In genomic region chr2:132595186-132595585, GRCh38 we compare ENCODE assay signal across 30 cellular contexts.
"Had no signal": no experiment of that assay in that cellular context is flagged by ENCODE, and none has a peak within 500 bp of the region (broad histone marks: within the 10 kb centered on the region; RNA-seq: fewer than 3 reads in every experiment).

No MANE protein-coding gene starts in this region.

- H3K27ac ChIP-seq: adrenal gland, body of pancreas, cardiac muscle cell, VCaP had no signal

- ATAC-seq: activated CD8-positive, alpha-beta T cell treated with anti-CD3 and anti-CD28 coated beads for 36 hours; activated naive CD4-positive, alpha-beta T cell treated with anti-CD3 and anti-CD28 coated beads, Interleukin-2, amount 50 U/mL, for 72 hours; activated T-cell treated with anti-CD3 and anti-CD28 coated beads, Interleukin-2, amount 50 U/mL, for 4 hours; activated T-cell treated with anti-CD3 and anti-CD28 coated beads, Interleukin-2, amount 50 U/mL, for 72 hours; body of pancreas; T-cell; T-helper 17 cell had no signal

- H3K4me3 ChIP-seq: adrenal gland, body of pancreas, cardiac muscle cell had no signal

- H3K4me1 Mint-ChIP-seq: activated B cell treated with CpG ODN at 0.5 μM for 24 hours; activated CD4-positive, alpha-beta T cell treated with anti-CD3 and anti-CD28 coated beads, Interleukin-2, amount 10 ng/mL, durations not matched to agents 24 days and 14 days; activated naive CD8-positive, alpha-beta T cell treated with anti-CD3 and anti-CD28 coated beads for 36 hours; T-cell; T-helper 17 cell had no signal

- H3K9me3 ChIP-seq: adrenal gland, body of pancreas had no signal

- H3K9me3 Mint-ChIP-seq: activated B cell treated with CpG ODN at 0.5 μM for 24 hours; activated T-helper 2 cell treated with anti-CD3 and anti-CD28 coated beads, Interferon-gamma antibody, Interleukin-2, Interleukin-4, amounts not matched to agents 10 μg/mL and 5 μg/mL and 100 μg/mL, durations not matched to agents 14 hours and 24 hours and 36 hours had no signal

- H3K36me3 Mint-ChIP-seq: activated CD4-positive, alpha-beta memory T cell treated with anti-CD3 and anti-CD28 coated beads for 36 hours; activated naive CD4-positive, alpha-beta T cell treated with anti-CD3 and anti-CD28 coated beads, Interleukin-2, amount 50 U/mL, for 72 hours; activated naive CD8-positive, alpha-beta T cell treated with anti-CD3 and anti-CD28 coated beads for 36 hours; T-cell had no signal

- H3K27ac Mint-ChIP-seq: activated B cell treated with CpG ODN at 0.5 μM for 24 hours; activated CD4-positive, alpha-beta memory T cell treated with anti-CD3 and anti-CD28 coated beads for 36 hours; activated CD4-positive, alpha-beta T cell treated with anti-CD3 and anti-CD28 coated beads, Interleukin-2, amount 10 ng/mL, durations not matched to agents 24 days and 14 days; activated CD8-positive, alpha-beta T cell treated with anti-CD3 and anti-CD28 coated beads for 36 hours; activated naive CD4-positive, alpha-beta T cell treated with anti-CD3 and anti-CD28 coated beads for 36 hours; activated naive CD4-positive, alpha-beta T cell treated with anti-CD3 and anti-CD28 coated beads, Interleukin-2, amount 50 U/mL, for 72 hours; activated naive CD8-positive, alpha-beta T cell treated with anti-CD3 and anti-CD28 coated beads for 36 hours; activated T-cell treated with anti-CD3 and anti-CD28 coated beads, Interleukin-2, amount 50 U/mL, for 72 hours; activated T-helper 2 cell treated with anti-CD3 and anti-CD28 coated beads, Interferon-gamma antibody, Interleukin-2, Interleukin-4, amounts not matched to agents 10 μg/mL and 5 μg/mL and 100 μg/mL, durations not matched to agents 14 hours and 24 hours and 36 hours; T-cell; T-helper 17 cell had no signal

- H3K4me3 Mint-ChIP-seq: activated B cell treated with CpG ODN at 0.5 μM for 24 hours; activated CD4-positive, alpha-beta memory T cell treated with anti-CD3 and anti-CD28 coated beads for 36 hours; activated CD4-positive, alpha-beta T cell treated with anti-CD3 and anti-CD28 coated beads, Interleukin-2, amount 10 ng/mL, durations not matched to agents 24 days and 14 days; activated CD8-positive, alpha-beta T cell treated with anti-CD3 and anti-CD28 coated beads for 36 hours; activated naive CD4-positive, alpha-beta T cell treated with anti-CD3 and anti-CD28 coated beads for 36 hours; activated naive CD8-positive, alpha-beta T cell treated with anti-CD3 and anti-CD28 coated beads for 36 hours; activated T-cell treated with anti-CD3 and anti-CD28 coated beads, Interleukin-2, amount 50 U/mL, for 4 hours; activated T-cell treated with anti-CD3 and anti-CD28 coated beads, Interleukin-2, amount 50 U/mL, for 72 hours; T-cell; T-helper 17 cell had no signal

- H3K4me1 ChIP-seq: adrenal gland, body of pancreas had no signal

- H3K27me3 Mint-ChIP-seq: activated B cell treated with CpG ODN at 0.5 μM for 24 hours; activated CD4-positive, alpha-beta T cell treated with anti-CD3 and anti-CD28 coated beads, Interleukin-2, amount 10 ng/mL, durations not matched to agents 24 days and 14 days; T-helper 17 cell had no signal

- H3K36me3 ChIP-seq: adrenal gland, cardiac muscle cell had no signal

- H3K27me3 ChIP-seq: adrenal gland, body of pancreas, cardiac muscle cell had no signal

- DNase-seq: activated B cell treated with CpG ODN at 0.5 μM for 24 hours; activated CD4-positive, alpha-beta memory T cell treated with anti-CD3 and anti-CD28 coated beads for 36 hours; activated CD4-positive, alpha-beta T cell treated with anti-CD3 and anti-CD28 coated beads for 4 hours; activated CD4-positive, alpha-beta T cell treated with anti-CD3 and anti-CD28 coated beads, Interleukin-2, amount 10 ng/mL, durations not matched to agents 24 days and 14 days; activated CD4-positive, alpha-beta T cell treated with anti-CD3 and anti-CD28 coated beads, Interleukin-2, amount 50 U/mL, for 1 hour; activated CD4-positive, alpha-beta T cell treated with anti-CD3 and anti-CD28 coated beads, Interleukin-2, amount 50 U/mL, for 4 hours; activated CD4-positive, CD25-positive, alpha-beta regulatory T cell treated with anti-CD3 and anti-CD28 coated beads, Interleukin-2, amount 50 U/mL, for 72 hours; activated CD8-positive, alpha-beta memory T cell treated with anti-CD3 and anti-CD28 coated beads, Interleukin-2, amount 50 U/mL, for 4 hours; activated CD8-positive, alpha-beta T cell treated with anti-CD3 and anti-CD28 coated beads for 36 hours; activated effector memory CD4-positive, alpha-beta T cell treated with Interleukin-2 at 50 U/mL for 16 hours; activated gamma-delta T cell; activated naive CD4-positive, alpha-beta T cell treated with anti-CD3 and anti-CD28 coated beads for 36 hours; activated naive CD4-positive, alpha-beta T cell treated with anti-CD3 and anti-CD28 coated beads, Interleukin-2, amount 50 U/mL, for 16 hours; activated naive CD8-positive, alpha-beta T cell treated with anti-CD3 and anti-CD28 coated beads for 36 hours; activated T-cell treated with anti-CD3 and anti-CD28 coated beads for 4 hours; activated T-cell treated with anti-CD3 and anti-CD28 coated beads, Interleukin-2, amount 50 U/mL, for 1 hour; activated T-cell treated with anti-CD3 and anti-CD28 coated beads, Interleukin-2, amount 50 U/mL, for 4 hours; activated T-cell treated with anti-CD3 and anti-CD28 coated beads, Interleukin-2, amount 50 U/mL, for 72 hours; adrenal gland; amniotic stem cell; aorta; body of pancreas; central memory CD4-positive, alpha-beta T cell; T-cell; T-helper 17 cell; T-helper 9 cell had no signal
